In genomic region chr2:25491966-25492532, GRCh38 we compare ENCODE assay signal across 18 cellular contexts.
DNase-seq lines count a peak whose midpoint lies in the region; ATAC-seq and TF ChIP-seq lines count a peak whose summit lies in the region.
"Had no signal": no experiment of that assay in that cellular context is flagged by ENCODE, and none has a peak within 500 bp of the region (broad histone marks: within the 10 kb centered on the region; RNA-seq: fewer than 3 reads in every experiment).

No MANE protein-coding gene starts in this region.

- no peaks in the 10 kb centered on the region for H3K9me3 Mint-ChIP-seq in nephron
- H3K9me3 Mint-ChIP-seq: activated T-cell treated with anti-CD3 and anti-CD28 coated beads, Interleukin-2, amount 50 U/mL, for 4 hours; brain; effector memory CD8-positive, alpha-beta T cell; neural crest cell had no signal

- H3K4me3 Mint-ChIP-seq in nephron, result no peak overlapping the region
- H3K4me3 Mint-ChIP-seq: activated T-cell treated with anti-CD3 and anti-CD28 coated beads, Interleukin-2, amount 50 U/mL, for 4 hours; brain; effector memory CD8-positive, alpha-beta T cell; neural crest cell had no signal

- no peak for TF ChIP-seq POLR2A in gastrocnemius medialis (IDR thresholded peaks at IDR 0.05)

- peak; percentile 71 for DNase-seq in DMS53 treated with DMSO at 0.1 percent for 48 hours (lab: John Stamatoyannopoulos, UW; ENCODE audit: unreplicated experiment)
- peak; percentile 41 for DNase-seq in NCI-H345 (lab: John Stamatoyannopoulos, UW)
- DNase-seq in choroid plexus epithelial cell (ENCODE audit: low read depth), result peak; percentile 58
- no peak for DNase-seq in GOT3 (lab: John Stamatoyannopoulos, UW)
- no peak for DNase-seq in RPMI8226
- DNase-seq in gastrocnemius medialis, result no peak
- DNase-seq: activated T-cell treated with anti-CD3 and anti-CD28 coated beads, Interleukin-2, amount 50 U/mL, for 4 hours; effector memory CD8-positive, alpha-beta T cell; heart right ventricle; KBM-7; NCI-H1930; testis had no signal

- ATAC-seq in GM21447 (IDR thresholded peaks at IDR 0.05; ENCODE audit: unreplicated experiment), result no peak
- no peak for ATAC-seq in gastrocnemius medialis
- ATAC-seq: activated CD4-positive, CD25-positive, alpha-beta regulatory T cell treated with anti-CD3 and anti-CD28 coated beads, Interleukin-2, amount 50 U/mL, for 24 hours; activated T-cell treated with anti-CD3 and anti-CD28 coated beads, Interleukin-2, amount 50 U/mL, for 4 hours; effector memory CD8-positive, alpha-beta T cell; left lobe of liver had no signal

- no peaks in the 10 kb centered on the region for H3K27me3 Mint-ChIP-seq in nephron (ENCODE audit: low read depth)
- H3K27me3 Mint-ChIP-seq: brain; effector memory CD8-positive, alpha-beta T cell had no signal

- H3K27ac ChIP-seq in gastrocnemius medialis, result peak overlapping the region in 1 of 4 donors; percentile 40
- H3K27ac ChIP-seq: testis had no signal

- TF ChIP-seq CTCF in choroid plexus epithelial cell (conservative IDR thresholded peaks at IDR 0.05; ENCODE audit: low read depth, low read length) (no peak), nephron (IDR thresholded peaks at IDR 0.05; ENCODE audit: unreplicated experiment in 3 of 3) (no peak), gastrocnemius medialis (IDR thresholded peaks at IDR 0.05 in 4 of 5, conservative IDR thresholded peaks at IDR 0.05 in 1 of 5) (no peak)

- intact Hi-C loops in gastrocnemius medialis (cut with DNase I; ENCODE audit: low total_unique reads), result no loop called here

- no peaks in the 10 kb centered on the region for H3K9me3 ChIP-seq in gastrocnemius medialis
- H3K9me3 ChIP-seq: heart right ventricle, testis had no signal

- in situ Hi-C loops in gastrocnemius medialis (cut with MboI; ENCODE audit: low sequenced_read_pairs in 4 of 4), result no loop called here

- peaks cover 0 to 9% of the 10 kb centered on the region in 2 donors for H3K4me1 ChIP-seq in gastrocnemius medialis
- H3K4me1 ChIP-seq: testis had no signal

- no peak overlapping the region for H3K4me3 ChIP-seq in choroid plexus epithelial cell (ENCODE audit: low read depth, low read length)
- no peak overlapping the region for H3K4me3 ChIP-seq in gastrocnemius medialis
- H3K4me3 ChIP-seq: heart right ventricle, testis had no signal

- no peaks in the 10 kb centered on the region for H3K36me3 ChIP-seq in gastrocnemius medialis
- H3K36me3 ChIP-seq: heart right ventricle had no signal

- peak overlapping the region in 2 of 3 experiments; percentile 22 to 67 for H3K27ac Mint-ChIP-seq in nephron

- H3K4me1 Mint-ChIP-seq in nephron, result peaks cover 25% of the 10 kb centered on the region
- H3K4me1 Mint-ChIP-seq: neural crest cell had no signal

- no peaks in the 10 kb centered on the region for H3K27me3 ChIP-seq in gastrocnemius medialis
- H3K27me3 ChIP-seq: heart right ventricle, testis had no signal

- peaks cover 3% of the 10 kb centered on the region for H3K36me3 Mint-ChIP-seq in nephron (ENCODE audit: low read depth)

Comparison
In these comparisons a context has a peak if more than half of its experiments do, and no peak if none do; other contexts are left out.
1. DNase-seq: peak in DMS53 treated with DMSO at 0.1 percent for 48 hours (single experiment), NCI-H345 (single experiment) and choroid plexus epithelial cell (single experiment); none in GOT3 (single experiment), RPMI8226 (single experiment) and gastrocnemius medialis (0 of 2).